ENCODE assay signal across 14 cellular contexts in genomic region chr19:18120127-18120526, GRCh38. TPM values are rescaled to one million over a fixed set of nuclear protein-coding genes. Genes with fewer than 3 reads are reported as not detected.
A peak's percentile ranks its signal among the peaks of the same experiment; 100 is the strongest.
DNase-seq lines count a peak whose midpoint lies in the region; ATAC-seq and TF ChIP-seq lines count a peak whose summit lies in the region.
"Had no signal": no experiment of that assay in that cellular context is flagged by ENCODE, and none has a peak within 500 bp of the region (broad histone marks: within the 10 kb centered on the region; RNA-seq: fewer than 3 reads in every experiment).

No MANE protein-coding gene starts in this region.

- H3K27me3 Mint-ChIP-seq in activated naive CD4-positive, alpha-beta T cell treated with anti-CD3 and anti-CD28 coated beads, Interleukin-2, amount 50 U/mL, for 24 hours: no peaks in the 10 kb centered on the region
- H3K27me3 Mint-ChIP-seq in activated T-helper 17 cell treated with anti-CD3 and anti-CD28 coated beads, Interleukin-2, amount 50 U/mL, for 72 hours: no peaks in the 10 kb centered on the region
- no peaks in the 10 kb centered on the region for H3K27me3 Mint-ChIP-seq in naive B cell
- H3K27me3 Mint-ChIP-seq in type B pancreatic cell: no peaks in the 10 kb centered on the region

- no peak for DNase-seq in activated naive CD4-positive, alpha-beta T cell treated with anti-CD3 and anti-CD28 coated beads, Interleukin-2, amount 50 U/mL, for 16 hours
- DNase-seq in naive B cell (no peak), type B pancreatic cell (ENCODE audit: extremely low spot score, unreplicated experiment) (no peak), HPDE6-E6E7 (ENCODE audit: extremely low spot score) (no peak), lower lobe of right lung (no peak)
- DNase-seq: gastrocnemius medialis, IMR-90, NCI-H1105 treated with DMSO at 0.1 percent for 48 hours had no signal

- H3K9me3 Mint-ChIP-seq in activated naive CD4-positive, alpha-beta T cell treated with anti-CD3 and anti-CD28 coated beads, Interleukin-2, amount 50 U/mL, for 24 hours: no peaks in the 10 kb centered on the region
- H3K9me3 Mint-ChIP-seq in activated T-helper 17 cell treated with anti-CD3 and anti-CD28 coated beads, Interleukin-2, amount 50 U/mL, for 72 hours: no peaks in the 10 kb centered on the region
- H3K9me3 Mint-ChIP-seq in naive B cell (no peaks in the 10 kb centered on the region), type B pancreatic cell (no peaks in the 10 kb centered on the region)
- H3K9me3 Mint-ChIP-seq: GM23338 had no signal

- H3K9me3 ChIP-seq in lower lobe of right lung: no peaks in the 10 kb centered on the region
- H3K9me3 ChIP-seq: gastrocnemius medialis, suprapubic skin had no signal

- peak overlapping the region; percentile 86 for H3K4me3 Mint-ChIP-seq in activated naive CD4-positive, alpha-beta T cell treated with anti-CD3 and anti-CD28 coated beads, Interleukin-2, amount 50 U/mL, for 24 hours
- peak overlapping the region; percentile 90 for H3K4me3 Mint-ChIP-seq in activated T-helper 17 cell treated with anti-CD3 and anti-CD28 coated beads, Interleukin-2, amount 50 U/mL, for 72 hours
- H3K4me3 Mint-ChIP-seq in naive B cell (peak overlapping the region in 7 of 8 donors; percentile 16 to 94 (median 57)), type B pancreatic cell (peak overlapping the region; percentile 43)

- intact Hi-C loops in lower lobe of right lung (cut with DNase I): no loop called here

- ATAC-seq in activated T-helper 17 cell treated with anti-CD3 and anti-CD28 coated beads, Interleukin-2, amount 50 U/mL, for 72 hours (replicated peaks): no peak
- ATAC-seq in naive B cell (ENCODE audit: low read depth in 2 of 2): no peak
- ATAC-seq in GM21576 (IDR thresholded peaks at IDR 0.05; ENCODE audit: unreplicated experiment): no peak
- no peak for ATAC-seq in lower lobe of right lung
- ATAC-seq: gastrocnemius medialis, GM23338 had no signal

- peaks cover 34% of the 10 kb centered on the region for H3K4me1 Mint-ChIP-seq in activated naive CD4-positive, alpha-beta T cell treated with anti-CD3 and anti-CD28 coated beads, Interleukin-2, amount 50 U/mL, for 24 hours
- peaks cover 22% of the 10 kb centered on the region for H3K4me1 Mint-ChIP-seq in activated T-helper 17 cell treated with anti-CD3 and anti-CD28 coated beads, Interleukin-2, amount 50 U/mL, for 72 hours
- H3K4me1 Mint-ChIP-seq in naive B cell (peaks cover 27 to 40% (median 37%) of the 10 kb centered on the region in 3 donors), type B pancreatic cell (ENCODE audit: unreplicated experiment) (peaks cover 22% of the 10 kb centered on the region)

- H3K27me3 ChIP-seq in lower lobe of right lung (ENCODE audit: low read depth): no peaks in the 10 kb centered on the region
- H3K27me3 ChIP-seq: cardiac muscle cell, gastrocnemius medialis, suprapubic skin had no signal

- no peak overlapping the region for H3K27ac ChIP-seq in lower lobe of right lung
- H3K27ac ChIP-seq: cardiac muscle cell, gastrocnemius medialis, suprapubic skin had no signal

- no peak for TF ChIP-seq CTCF in type B pancreatic cell (conservative IDR thresholded peaks at IDR 0.05)
- no peak for TF ChIP-seq CTCF in lower lobe of right lung (IDR thresholded peaks at IDR 0.05)

- H3K36me3 Mint-ChIP-seq in activated naive CD4-positive, alpha-beta T cell treated with anti-CD3 and anti-CD28 coated beads, Interleukin-2, amount 50 U/mL, for 24 hours: peaks cover 3% of the 10 kb centered on the region
- H3K36me3 Mint-ChIP-seq in activated T-helper 17 cell treated with anti-CD3 and anti-CD28 coated beads, Interleukin-2, amount 50 U/mL, for 72 hours (ENCODE audit: low read depth): peaks cover 72% of the 10 kb centered on the region
- H3K36me3 Mint-ChIP-seq in naive B cell (peaks cover 0 to 7% of the 10 kb centered on the region in 2 donors), type B pancreatic cell (no peaks in the 10 kb centered on the region)

- H3K4me3 ChIP-seq in lower lobe of right lung: no peak overlapping the region
- H3K4me3 ChIP-seq: cardiac muscle cell, gastrocnemius medialis, GM23338 had no signal

- H3K27ac Mint-ChIP-seq in activated naive CD4-positive, alpha-beta T cell treated with anti-CD3 and anti-CD28 coated beads, Interleukin-2, amount 50 U/mL, for 24 hours: peak overlapping the region; percentile 99
- H3K27ac Mint-ChIP-seq in activated T-helper 17 cell treated with anti-CD3 and anti-CD28 coated beads, Interleukin-2, amount 50 U/mL, for 72 hours: peak overlapping the region; percentile 94
- peak overlapping the region in 3 of 6 donors; percentile 53 to 94 (median 80) for H3K27ac Mint-ChIP-seq in naive B cell
- peak overlapping the region; percentile 24 for H3K27ac Mint-ChIP-seq in type B pancreatic cell
- H3K27ac Mint-ChIP-seq: GM23338 had no signal

- peaks cover 36% of the 10 kb centered on the region for H3K36me3 ChIP-seq in lower lobe of right lung
- H3K36me3 ChIP-seq: cardiac muscle cell, gastrocnemius medialis had no signal

- peaks cover 26% of the 10 kb centered on the region for H3K4me1 ChIP-seq in lower lobe of right lung

RNA-seq across cellular contexts. Expression of gene MAST3, which starts 22.5 kb away (rescaled TPM):
- total RNA-seq in activated T-helper 17 cell treated with anti-CD3 and anti-CD28 coated beads, Interleukin-2, amount 50 U/mL, for 72 hours: 10 to 100 TPM; 23.5 to 46.6 TPM
- 10 to 100 TPM in 5 of 6 donors, 1 to 10 TPM in 1; 9.3 to 20.6 (median 13.3) TPM for polyA plus RNA-seq in naive B cell (ENCODE audit: low read depth in 6 of 6)
- total RNA-seq in type B pancreatic cell (ENCODE audit: low replicate concordance) (11.0 and 14.1 TPM in 2 replicates), lower lobe of right lung (29.2 TPM)

RNA-seq across cellular contexts. Expression of gene PIK3R2, which starts 32.8 kb away (rescaled TPM):
- 10 to 100 TPM; 13.0 to 21.8 TPM for total RNA-seq in activated T-helper 17 cell treated with anti-CD3 and anti-CD28 coated beads, Interleukin-2, amount 50 U/mL, for 72 hours
- 1 to 10 TPM; 1.2 to 5.7 (median 2.3) TPM for polyA plus RNA-seq in naive B cell (ENCODE audit: low read depth in 6 of 6)
- total RNA-seq in type B pancreatic cell (ENCODE audit: low replicate concordance) (41.4 and 47.0 TPM in 2 replicates), lower lobe of right lung (21.6 TPM)

RNA-seq across cellular contexts. Expression of gene IL12RB1, which starts 33.4 kb away (rescaled TPM):
- 10 to 100 TPM; 28.6 to 54.5 TPM for total RNA-seq in activated T-helper 17 cell treated with anti-CD3 and anti-CD28 coated beads, Interleukin-2, amount 50 U/mL, for 72 hours
- 10 to 100 TPM in 1 of 6 donors, 1 to 10 TPM in 5; 5.8 to 15.8 (median 8.1) TPM for polyA plus RNA-seq in naive B cell (ENCODE audit: low read depth in 6 of 6)
- total RNA-seq in type B pancreatic cell (ENCODE audit: low replicate concordance) (not detected in 2 replicates), lower lobe of right lung (14.6 TPM)
- total RNA-seq: cardiac muscle cell, GM23338, IMR-90 had no signal
- polyA plus RNA-seq: cardiac muscle cell, GM23338, IMR-90 had no signal

RNA-seq across cellular contexts. Expression of gene IFI30, which starts 53.5 kb away (rescaled TPM):
- 10 to 100 TPM; 51.7 to 81.1 TPM for total RNA-seq in activated T-helper 17 cell treated with anti-CD3 and anti-CD28 coated beads, Interleukin-2, amount 50 U/mL, for 72 hours
- polyA plus RNA-seq in naive B cell (ENCODE audit: low read depth in 6 of 6): 100 to 1,000 TPM; 107 to 293 (median 206) TPM
- total RNA-seq in type B pancreatic cell (ENCODE audit: low replicate concordance): 20.2 and 22.8 TPM in 2 replicates
- total RNA-seq in lower lobe of right lung: 682 TPM
- polyA plus RNA-seq: cardiac muscle cell had no signal

Comparison
In these comparisons a context has a peak if more than half of its experiments do, and no peak if none do; other contexts are left out.
1. RNA of gene IL12RB1, which starts 33.4 kb away (total RNA-seq): 28.6 to 54.5 TPM in activated T-helper 17 cell treated with anti-CD3 and anti-CD28 coated beads, Interleukin-2, amount 50 U/mL, for 72 hours and 14.6 TPM in lower lobe of right lung (single experiment); not detected in type B pancreatic cell; every median in the first group is over 10 times any median in the second.
2. Peak in every context shown above with its lines, with median percentiles within 50 percentile points of each other: H3K4me3 Mint-ChIP-seq.